In the genomic region with DNA sequence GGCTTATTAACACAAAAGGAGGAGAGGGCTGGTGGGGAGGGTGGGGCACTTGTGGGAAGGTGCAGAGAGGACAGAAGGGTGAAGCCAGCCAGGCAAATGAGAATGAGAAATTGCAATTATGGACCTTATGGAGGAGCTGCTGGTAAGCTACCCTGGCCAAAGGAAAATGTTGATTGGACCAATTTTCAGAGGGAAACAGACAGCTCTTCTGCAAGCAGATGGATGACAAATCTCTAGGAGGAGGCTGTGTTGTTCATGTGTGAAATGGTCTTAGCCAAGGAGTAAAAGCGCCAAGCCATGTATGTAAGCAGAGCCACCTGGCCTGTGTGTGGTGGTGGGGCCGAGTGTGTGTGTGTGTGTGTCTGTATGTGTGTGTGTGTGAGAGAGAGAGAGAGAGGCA, we compare ENCODE assay signal across 2 cellular contexts.
TF ChIP-seq lines count a peak whose summit lies in the region.

No MANE protein-coding gene starts in this region.

TF ChIP-seq in IMR-90, 13 proteins besides CTCF, POLR2A, EP300 and RAD21:
- TF ChIP-seq MAZ (IDR thresholded peaks at IDR 0.05; ENCODE audit: borderline replicate concordance, low read depth, low read length) (no peak), FOS (IDR thresholded peaks at IDR 0.05; ENCODE audit: low read depth, low read length) (no peak), RFX5 (IDR thresholded peaks at IDR 0.05; ENCODE audit: low read depth, low read length) (no peak), SMC3 (IDR thresholded peaks at IDR 0.05; ENCODE audit: low read depth, low read length) (no peak)

TF ChIP-seq in neural cell, 6 proteins besides CTCF, POLR2A, EP300 and RAD21:
- no peak for TF ChIP-seq TAF1 (IDR thresholded peaks at IDR 0.05; ENCODE audit: low read depth)
- no peak for TF ChIP-seq MXI1 (conservative IDR thresholded peaks at IDR 0.05; ENCODE audit: poor library complexity, severe bottlenecking)
- TF ChIP-seq, protein P1, sequence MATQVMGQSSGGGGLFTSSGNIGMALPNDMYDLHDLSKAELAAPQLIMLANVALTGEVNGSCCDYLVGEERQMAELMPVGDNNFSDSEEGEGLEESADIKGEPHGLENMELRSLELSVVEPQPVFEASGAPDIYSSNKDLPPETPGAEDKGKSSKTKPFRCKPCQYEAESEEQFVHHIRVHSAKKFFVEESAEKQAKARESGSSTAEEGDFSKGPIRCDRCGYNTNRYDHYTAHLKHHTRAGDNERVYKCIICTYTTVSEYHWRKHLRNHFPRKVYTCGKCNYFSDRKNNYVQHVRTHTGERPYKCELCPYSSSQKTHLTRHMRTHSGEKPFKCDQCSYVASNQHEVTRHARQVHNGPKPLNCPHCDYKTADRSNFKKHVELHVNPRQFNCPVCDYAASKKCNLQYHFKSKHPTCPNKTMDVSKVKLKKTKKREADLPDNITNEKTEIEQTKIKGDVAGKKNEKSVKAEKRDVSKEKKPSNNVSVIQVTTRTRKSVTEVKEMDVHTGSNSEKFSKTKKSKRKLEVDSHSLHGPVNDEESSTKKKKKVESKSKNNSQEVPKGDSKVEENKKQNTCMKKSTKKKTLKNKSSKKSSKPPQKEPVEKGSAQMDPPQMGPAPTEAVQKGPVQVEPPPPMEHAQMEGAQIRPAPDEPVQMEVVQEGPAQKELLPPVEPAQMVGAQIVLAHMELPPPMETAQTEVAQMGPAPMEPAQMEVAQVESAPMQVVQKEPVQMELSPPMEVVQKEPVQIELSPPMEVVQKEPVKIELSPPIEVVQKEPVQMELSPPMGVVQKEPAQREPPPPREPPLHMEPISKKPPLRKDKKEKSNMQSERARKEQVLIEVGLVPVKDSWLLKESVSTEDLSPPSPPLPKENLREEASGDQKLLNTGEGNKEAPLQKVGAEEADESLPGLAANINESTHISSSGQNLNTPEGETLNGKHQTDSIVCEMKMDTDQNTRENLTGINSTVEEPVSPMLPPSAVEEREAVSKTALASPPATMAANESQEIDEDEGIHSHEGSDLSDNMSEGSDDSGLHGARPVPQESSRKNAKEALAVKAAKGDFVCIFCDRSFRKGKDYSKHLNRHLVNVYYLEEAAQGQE (IDR thresholded peaks at IDR 0.05; ENCODE audit: borderline replicate concordance): no peak
- TF ChIP-seq POLR2AphosphoS5 (IDR thresholded peaks at IDR 0.05): no peak
- no peak for TF ChIP-seq EZH2 (IDR thresholded peaks at IDR 0.05; ENCODE audit: borderline replicate concordance, insufficient read depth, low read length, poor library complexity, severe bottlenecking)
- TF ChIP-seq SMC3 (conservative IDR thresholded peaks at IDR 0.05; ENCODE audit: poor library complexity): no peak
